11 cellular contexts compared by ENCODE assay signal in the genomic region with DNA sequence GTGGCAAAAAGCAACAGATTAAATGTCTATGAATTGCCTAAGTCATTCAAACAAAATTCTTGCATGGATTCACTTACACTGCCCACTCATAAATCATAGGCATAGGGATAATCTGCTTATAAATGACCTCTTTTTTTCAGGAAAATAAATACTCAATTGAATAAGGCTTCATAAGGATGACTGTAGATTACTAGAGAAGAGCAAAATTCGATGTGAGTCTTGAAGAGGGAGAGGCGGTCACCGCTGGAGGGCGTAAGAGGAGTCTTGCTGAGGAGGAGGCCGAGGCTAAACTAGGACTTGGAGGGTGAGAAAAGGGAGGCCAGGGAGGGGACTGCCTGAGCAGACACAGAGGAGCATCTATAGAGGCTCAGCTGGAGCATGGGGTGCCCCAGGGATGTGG.
DNase-seq lines count a peak whose midpoint lies in the region; TF ChIP-seq lines count a peak whose summit lies in the region.
"Had no signal": no experiment of that assay in that cellular context is flagged by ENCODE, and none has a peak within 500 bp of the region (broad histone marks: within the 10 kb centered on the region; RNA-seq: fewer than 3 reads in every experiment).

No MANE protein-coding gene starts in this region.

- peak overlapping the region; percentile 65 for H2BK15ac ChIP-seq in neuronal stem cell (ENCODE audit: low read length)

- H3K9ac ChIP-seq in neuronal stem cell (ENCODE audit: low read depth, low read length, poor library complexity): no peak overlapping the region

- H4K91ac ChIP-seq in neuronal stem cell (ENCODE audit: low read depth, low read length, poor library complexity): no peak overlapping the region

- H3K27me3 ChIP-seq in neuronal stem cell (ENCODE audit: control insufficient read depth in 3 of 3, insufficient read depth in 3 of 3, low read depth in 1 of 3, low read length in 3 of 3): no peaks in the 10 kb centered on the region
- H3K27me3 ChIP-seq: breast epithelium had no signal

- DNase-seq in DMS53 (lab: John Stamatoyannopoulos, UW): peak; percentile 32
- DNase-seq in DMS53 treated with DMSO at 0.1 percent for 48 hours (lab: John Stamatoyannopoulos, UW; ENCODE audit: unreplicated experiment): no peak
- peak; percentile 15 for DNase-seq in HuH-7 (ENCODE audit: low spot score)
- DNase-seq in choroid plexus epithelial cell (ENCODE audit: low read depth): peak; percentile 77
- DNase-seq in neuronal stem cell (ENCODE audit: low spot score): no peak
- no peak for DNase-seq in SHP77 (lab: John Stamatoyannopoulos, UW)
- no peak for DNase-seq in EL
- no peak for DNase-seq in AG08396 (ENCODE audit: low spot score)
- DNase-seq: MV-4-11 had no signal

- H3K18ac ChIP-seq in neuronal stem cell (ENCODE audit: low read length): peak overlapping the region; percentile 63

- peaks cover 15 to 26% of the 10 kb centered on the region in 2 donors for H3K4me1 ChIP-seq in neuronal stem cell (ENCODE audit: control insufficient read depth in 2 of 2, insufficient read depth in 1 of 2, low read depth in 1 of 2, low read length in 2 of 2)
- H3K4me1 ChIP-seq: breast epithelium had no signal

- no peak overlapping the region for H2BK5ac ChIP-seq in neuronal stem cell (ENCODE audit: low read length)

- H3K9me3 ChIP-seq in neuronal stem cell (replicated peaks in 1 of 2; ENCODE audit: control insufficient read depth in 2 of 2, insufficient read depth in 1 of 2, low read depth in 1 of 2, low read length in 2 of 2): no peaks in the 10 kb centered on the region
- H3K9me3 ChIP-seq: breast epithelium had no signal

- H3K23ac ChIP-seq in neuronal stem cell (ENCODE audit: low read depth, low read length, poor library complexity): no peak overlapping the region

- H3K4me3 ChIP-seq in choroid plexus epithelial cell (ENCODE audit: low read depth, low read length) (no peak overlapping the region), neuronal stem cell (ENCODE audit: low read length in 2 of 2) (no peak overlapping the region)
- H3K4me3 ChIP-seq: breast epithelium had no signal

- WGBS in neuronal stem cell (ENCODE audit: extremely low coverage in 2 of 2, insufficient read length in 2 of 2, insufficient replicate concordance in 1 of 2), 2 donors: no CpG with 5 or more reads among the region's 5 CpGs

- H4K8ac ChIP-seq in neuronal stem cell (ENCODE audit: low read depth, low read length): no peak overlapping the region

- no peaks in the 10 kb centered on the region for H3K36me3 ChIP-seq in neuronal stem cell (replicated peaks in 1 of 2; ENCODE audit: control insufficient read depth in 2 of 2, insufficient read depth in 2 of 2, low read length in 2 of 2)
- H3K36me3 ChIP-seq: breast epithelium had no signal

- H3K4ac ChIP-seq in neuronal stem cell (ENCODE audit: low read length): no peak overlapping the region

- no peaks in the 10 kb centered on the region for H3K79me1 ChIP-seq in neuronal stem cell (ENCODE audit: low read depth, low read length)

- H2BK120ac ChIP-seq in neuronal stem cell (ENCODE audit: low read depth, low read length): no peak overlapping the region

- H2AFZ ChIP-seq in neuronal stem cell (ENCODE audit: low read length): peak overlapping the region; percentile 63

- H3K4me2 ChIP-seq in neuronal stem cell (ENCODE audit: insufficient read depth, low read length, poor library complexity, severe bottlenecking): no peak overlapping the region

- H2AK5ac ChIP-seq in neuronal stem cell (ENCODE audit: low read depth, low read length): peak overlapping the region; percentile 60

- H3K14ac ChIP-seq in neuronal stem cell (ENCODE audit: low read length): no peak overlapping the region

- peak; percentile 72 for TF ChIP-seq CTCF in choroid plexus epithelial cell (conservative IDR thresholded peaks at IDR 0.05; ENCODE audit: low read depth, low read length)

- H2BK12ac ChIP-seq in neuronal stem cell (ENCODE audit: low read length): peak overlapping the region; percentile 36

- no peak overlapping the region for H3K27ac ChIP-seq in neuronal stem cell (replicated peaks; ENCODE audit: low read length)
- H3K27ac ChIP-seq: 22Rv1 had no signal

Comparison
In these comparisons a context has a peak if more than half of its experiments do, and no peak if none do; other contexts are left out.
1. DNase-seq: peak in DMS53 (single experiment), HuH-7 (single experiment) and choroid plexus epithelial cell (single experiment); none in DMS53 treated with DMSO at 0.1 percent for 48 hours (single experiment), neuronal stem cell (single experiment), SHP77 (0 of 2), EL (single experiment) and AG08396 (single experiment).